15 cellular contexts compared by ENCODE assay signal in the genomic region with DNA sequence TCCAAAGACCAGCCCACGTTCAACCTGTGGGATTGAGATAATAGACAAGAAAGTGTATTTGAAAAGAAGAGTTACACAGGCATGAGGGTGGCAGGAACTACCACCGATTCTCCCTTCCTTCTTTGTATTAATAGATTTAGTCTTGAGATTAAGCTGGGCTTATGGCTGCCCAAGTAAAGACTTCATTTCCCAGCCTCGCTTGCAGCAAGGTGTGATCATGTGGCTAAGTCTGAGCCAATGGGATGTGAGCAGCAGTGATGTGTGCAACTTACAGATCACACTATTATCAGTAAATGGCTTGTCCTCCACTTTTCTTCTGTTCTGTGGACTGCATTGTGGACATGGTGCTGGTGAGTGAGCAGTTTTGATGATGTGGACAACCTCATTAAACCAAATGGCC.
"Had no signal": no experiment of that assay in that cellular context is flagged by ENCODE, and none has a peak within 500 bp of the region (broad histone marks: within the 10 kb centered on the region; RNA-seq: fewer than 3 reads in every experiment).

No MANE protein-coding gene starts in this region.

- H3K9me3 ChIP-seq: body of pancreas, colonic mucosa, right lobe of liver had no signal

- H3K27me3 Mint-ChIP-seq: activated naive CD8-positive, alpha-beta T cell; type B pancreatic cell had no signal

- DNase-seq: activated CD4-positive, alpha-beta T cell treated with anti-CD3 and anti-CD28 coated beads, Interleukin-2, amount 50 U/mL, for 4 hours; activated T-cell treated with anti-CD3 and anti-CD28 coated beads, Interleukin-2, amount 50 U/mL, for 1 hour; amygdala; body of pancreas; central memory CD4-positive, alpha-beta T cell; colonic mucosa; hippocampal formation; stimulated activated CD4-positive, alpha-beta T cell treated with anti-CD3 and anti-CD28 coated beads, Interleukin-4, amount 100 ng/mL, for 4 hours; stimulated activated CD8-positive, alpha-beta memory T cell treated with anti-CD3 and anti-CD28 coated beads, Interleukin-4, amount 100 ng/mL, for 48 hours; stimulated activated naive CD8-positive, alpha-beta T cell treated with anti-CD3 and anti-CD28 coated beads, Interleukin-15, Interleukin-2, amounts not matched to agents 100 U/mL and 50 U/mL, for 24 hours had no signal

- H3K4me1 ChIP-seq: body of pancreas, colonic mucosa, right lobe of liver had no signal

- H3K27me3 ChIP-seq: body of pancreas, colonic mucosa, right lobe of liver had no signal

- H3K36me3 ChIP-seq: colonic mucosa, right lobe of liver had no signal

- H3K4me3 ChIP-seq: body of pancreas, colonic mucosa, right lobe of liver, smooth muscle cell had no signal

- H3K27ac ChIP-seq: body of pancreas, colonic mucosa, right lobe of liver had no signal

- H3K27ac Mint-ChIP-seq: activated naive CD8-positive, alpha-beta T cell; type B pancreatic cell had no signal

- H3K4me3 Mint-ChIP-seq: activated naive CD8-positive, alpha-beta T cell; neural crest cell; type B pancreatic cell had no signal
